ENCODE assay signal across 8 cellular contexts in the genomic region with DNA sequence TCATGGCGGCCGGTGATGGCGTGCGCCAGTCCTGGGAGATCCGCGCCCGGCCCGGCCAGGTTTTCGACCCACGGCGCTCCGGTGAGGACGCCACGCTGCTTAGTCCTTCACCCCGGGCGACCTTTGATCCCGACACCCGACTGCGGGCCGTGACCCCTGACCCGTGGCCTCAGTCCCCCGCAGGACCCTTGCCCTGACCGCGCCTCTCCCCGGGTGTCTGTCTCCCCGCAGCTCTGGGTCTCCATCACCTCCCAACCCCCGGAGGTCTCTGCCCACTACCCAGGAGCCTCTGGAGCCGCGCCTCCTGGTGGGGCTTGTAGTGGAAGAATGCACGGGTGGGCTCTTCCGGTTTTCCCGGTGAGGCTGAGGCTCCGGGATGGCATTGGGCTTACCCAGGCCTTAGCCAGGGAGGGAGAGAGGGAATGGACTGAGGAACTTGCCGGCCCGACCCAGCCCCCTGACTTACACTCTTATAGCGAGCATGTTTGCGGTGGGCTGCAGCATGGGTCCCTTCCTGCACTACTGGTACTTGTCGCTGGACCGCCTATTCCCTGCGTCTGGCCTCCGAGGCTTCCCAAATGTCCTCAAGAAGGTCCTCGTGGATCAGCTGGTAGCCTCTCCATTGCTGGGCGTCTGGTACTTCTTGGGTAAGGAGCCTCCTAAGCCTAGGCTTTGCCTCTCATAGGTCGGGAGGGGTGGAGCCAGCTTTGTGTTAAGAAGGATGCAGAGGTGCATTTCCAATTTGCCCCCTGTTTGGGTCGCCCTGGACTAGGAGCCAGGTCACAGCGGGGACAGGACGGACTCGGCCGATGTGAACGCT. TPM values are rescaled to one million over a fixed set of nuclear protein-coding genes. Genes with fewer than 3 reads are reported as not detected.
DNase-seq lines count a peak whose midpoint lies in the region; ATAC-seq and TF ChIP-seq lines count a peak whose summit lies in the region.

No MANE protein-coding gene starts in this region.

- peak overlapping the region; percentile 81 to 94 (median 85) for H3K9ac ChIP-seq in BLaER1 treated with 17β-estradiol and CSF1 and Interleukin-3, amounts not matched to agents 10 nM and 100 nM

- no peaks in the 10 kb centered on the region for H3K27me3 Mint-ChIP-seq in activated T-helper 2 cell treated with anti-CD3 and anti-CD28 coated beads, Interferon-gamma antibody, Interleukin-2, Interleukin-4, amounts not matched to agents 10 μg/mL and 5 μg/mL and 100 μg/mL, durations not matched to agents 14 hours and 24 hours and 36 hours (ENCODE audit: low read depth)

- 7 to 19% (median 8%) methylated on average over 24 to 50 of the region's 50 CpGs for WGBS in stomach, 5 donors

- no peak for TF ChIP-seq CTCF in stomach (IDR thresholded peaks at IDR 0.05)

- peak overlapping the region in 10 of 11 experiments; percentile 67 to 86 (median 78); a peak in 21 of 22 replicates for H3K27ac ChIP-seq in BLaER1 treated with 17β-estradiol and CSF1 and Interleukin-3, amounts not matched to agents 10 nM and 100 nM
- H3K27ac ChIP-seq in stomach = peak overlapping the region; percentile 88 to 98 (median 96)

- H3K4me3 ChIP-seq in BLaER1 treated with 17β-estradiol and CSF1 and Interleukin-3, amounts not matched to agents 10 nM and 100 nM = peak overlapping the region; percentile 68 to 96 (median 84)
- peak overlapping the region; percentile 87 for H3K4me3 ChIP-seq in iPS-18c (ENCODE audit: insufficient read depth, low read depth, low read length)
- H3K4me3 ChIP-seq in stomach = peak overlapping the region; percentile 65 to 92 (median 82)

- peaks cover 7% of the 10 kb centered on the region for H3K36me3 Mint-ChIP-seq in activated T-helper 2 cell treated with anti-CD3 and anti-CD28 coated beads, Interferon-gamma antibody, Interleukin-2, Interleukin-4, amounts not matched to agents 10 μg/mL and 5 μg/mL and 100 μg/mL, durations not matched to agents 14 hours and 24 hours and 36 hours (ENCODE audit: low read depth)

- H3K27me3 ChIP-seq in BLaER1 treated with 17β-estradiol and CSF1 and Interleukin-3, amounts not matched to agents 10 nM and 100 nM = no peaks in the 10 kb centered on the region
- no peaks in the 10 kb centered on the region for H3K27me3 ChIP-seq in stomach

- no peaks in the 10 kb centered on the region for H3K9me3 ChIP-seq in BLaER1 treated with 17β-estradiol and CSF1 and Interleukin-3, amounts not matched to agents 10 nM and 100 nM (replicated peaks in 1 of 11)
- H3K9me3 ChIP-seq in iPS-18c (ENCODE audit: control insufficient read depth, insufficient read depth, low read length) (no peaks in the 10 kb centered on the region), stomach (no peaks in the 10 kb centered on the region)

- peaks cover 18% of the 10 kb centered on the region for H3K4me1 Mint-ChIP-seq in activated T-helper 2 cell treated with anti-CD3 and anti-CD28 coated beads, Interferon-gamma antibody, Interleukin-2, Interleukin-4, amounts not matched to agents 10 μg/mL and 5 μg/mL and 100 μg/mL, durations not matched to agents 14 hours and 24 hours and 36 hours (ENCODE audit: low read depth)

- H3K4me2 ChIP-seq in BLaER1 treated with 17β-estradiol and CSF1 and Interleukin-3, amounts not matched to agents 10 nM and 100 nM = peak overlapping the region; percentile 77 to 100 (median 98)

- peaks cover 28 to 52% (median 46%) of the 10 kb centered on the region in 10 experiments for H3K4me1 ChIP-seq in BLaER1 treated with 17β-estradiol and CSF1 and Interleukin-3, amounts not matched to agents 10 nM and 100 nM
- H3K4me1 ChIP-seq in stomach = peaks cover 18 to 34% (median 28%) of the 10 kb centered on the region in 4 donors

- ATAC-seq in HG02884 (IDR thresholded peaks at IDR 0.05; ENCODE audit: unreplicated experiment) = peak; percentile 4

- TF ChIP-seq EP300 in stomach (IDR thresholded peaks at IDR 0.05) = no peak

- no peak for TF ChIP-seq POLR2A in stomach (IDR thresholded peaks at IDR 0.05)

- intact Hi-C loops in activated T-helper 2 cell treated with anti-CD3 and anti-CD28 coated beads, Interferon-gamma antibody, Interleukin-2, Interleukin-4, amounts not matched to agents 10 μg/mL and 5 μg/mL and 100 μg/mL, durations not matched to agents 14 hours and 24 hours and 36 hours (cut with micrococcal nuclease) = loop anchor here (2.0 to 5.0 kb wide), 4 partner anchors 19 to 129 kb away; partner anchors contain the start of genes LSM4 and PIK3R2
- intact Hi-C loops in stomach (cut with DNase I; ENCODE audit: low total_unique reads) = no loop called here

- peak overlapping the region; percentile 82 for H3K4me3 Mint-ChIP-seq in activated T-helper 2 cell treated with anti-CD3 and anti-CD28 coated beads, Interferon-gamma antibody, Interleukin-2, Interleukin-4, amounts not matched to agents 10 μg/mL and 5 μg/mL and 100 μg/mL, durations not matched to agents 14 hours and 24 hours and 36 hours (ENCODE audit: low read depth)

- H4K20me1 ChIP-seq in BLaER1 treated with 17β-estradiol and CSF1 and Interleukin-3, amounts not matched to agents 10 nM and 100 nM = peaks cover 0 to 18% (median 0%) of the 10 kb centered on the region in 11 experiments; a peak in 5 of 22 replicates

- no peaks in the 10 kb centered on the region for H3K9me3 Mint-ChIP-seq in activated T-helper 2 cell treated with anti-CD3 and anti-CD28 coated beads, Interferon-gamma antibody, Interleukin-2, Interleukin-4, amounts not matched to agents 10 μg/mL and 5 μg/mL and 100 μg/mL, durations not matched to agents 14 hours and 24 hours and 36 hours

- DNase-seq in activated T-helper 2 cell treated with anti-CD3 and anti-CD28 coated beads, Interferon-gamma antibody, Interleukin-2, Interleukin-4, amounts not matched to agents 10 μg/mL and 5 μg/mL and 100 μg/mL, durations not matched to agents 14 hours and 24 hours and 36 hours (ENCODE audit: low spot score) = no peak
- DNase-seq in stomach (no peak), NOMO-1 (lab: John Stamatoyannopoulos, UW; ENCODE audit: unreplicated experiment in 2 of 2) (no peak), HuH-7 (ENCODE audit: low spot score) (no peak), GM03348 (ENCODE audit: low spot score) (no peak)

- H3K36me3 ChIP-seq in BLaER1 treated with 17β-estradiol and CSF1 and Interleukin-3, amounts not matched to agents 10 nM and 100 nM = peaks cover 18 to 35% (median 25%) of the 10 kb centered on the region in 11 experiments
- peaks cover 7 to 31% (median 29%) of the 10 kb centered on the region in 4 donors for H3K36me3 ChIP-seq in stomach

- H3K27ac Mint-ChIP-seq in activated T-helper 2 cell treated with anti-CD3 and anti-CD28 coated beads, Interferon-gamma antibody, Interleukin-2, Interleukin-4, amounts not matched to agents 10 μg/mL and 5 μg/mL and 100 μg/mL, durations not matched to agents 14 hours and 24 hours and 36 hours = peak overlapping the region; percentile 79

RNA-seq across cellular contexts. Expression of gene MPV17L2, which starts 0.6 kb away (rescaled TPM):
- total RNA-seq in activated T-helper 2 cell treated with anti-CD3 and anti-CD28 coated beads, Interferon-gamma antibody, Interleukin-2, Interleukin-4, amounts not matched to agents 10 μg/mL and 5 μg/mL and 100 μg/mL, durations not matched to agents 14 hours and 24 hours and 36 hours = 14.5 and 14.8 TPM in 2 replicates
- 100 to 1,000 TPM in 1 of 5 donors, 10 to 100 TPM in 2, 1 to 10 TPM in 2; 5.9 to 200 (median 13.0) TPM for total RNA-seq in stomach
- polyA plus RNA-seq in stomach = 10 to 100 TPM; 11.6 to 15.4 (median 13.3) TPM

RNA-seq across cellular contexts. Expression of gene RAB3A, which starts 10.2 kb away (rescaled TPM):
- total RNA-seq in activated T-helper 2 cell treated with anti-CD3 and anti-CD28 coated beads, Interferon-gamma antibody, Interleukin-2, Interleukin-4, amounts not matched to agents 10 μg/mL and 5 μg/mL and 100 μg/mL, durations not matched to agents 14 hours and 24 hours and 36 hours = 6.3 and 7.4 TPM in 2 replicates
- total RNA-seq in stomach = 1 to 10 TPM in 3 of 5 donors, under 1 TPM in 1, not detected in 1; 0.87 to 2.2 (median 1.7) TPM
- polyA plus RNA-seq in stomach = 1 to 10 TPM; 1.4 to 2.2 (median 2.0) TPM

RNA-seq across cellular contexts. Expression of gene IFI30, which starts 20.0 kb away (rescaled TPM):
- total RNA-seq in activated T-helper 2 cell treated with anti-CD3 and anti-CD28 coated beads, Interferon-gamma antibody, Interleukin-2, Interleukin-4, amounts not matched to agents 10 μg/mL and 5 μg/mL and 100 μg/mL, durations not matched to agents 14 hours and 24 hours and 36 hours = 37.0 and 41.2 TPM in 2 replicates
- total RNA-seq in stomach = 100 to 1,000 TPM in 1 of 5 donors, 10 to 100 TPM in 3, not detected in 1; 37.3 to 199 (median 43.9) TPM
- polyA plus RNA-seq in stomach = 100 to 1,000 TPM in 1 of 3 donors, 10 to 100 TPM in 2; 53.2 to 103 (median 82.9) TPM

RNA-seq across cellular contexts. Expression of gene PDE4C, which starts 32.6 kb away (rescaled TPM):
- total RNA-seq in activated T-helper 2 cell treated with anti-CD3 and anti-CD28 coated beads, Interferon-gamma antibody, Interleukin-2, Interleukin-4, amounts not matched to agents 10 μg/mL and 5 μg/mL and 100 μg/mL, durations not matched to agents 14 hours and 24 hours and 36 hours = 0.14 TPM in 2 replicates
- total RNA-seq in stomach = 10 to 100 TPM in 3 of 5 donors, 1 to 10 TPM in 1, under 1 TPM in 1; 0.87 to 25.4 (median 11.4) TPM
- polyA plus RNA-seq in stomach = under 1 TPM in 1 of 3 donors, not detected in 2; 0.95 TPM

RNA-seq across cellular contexts. Expression of gene PIK3R2, which starts 40.6 kb away (rescaled TPM):
- 19.4 and 21.4 TPM in 2 replicates for total RNA-seq in activated T-helper 2 cell treated with anti-CD3 and anti-CD28 coated beads, Interferon-gamma antibody, Interleukin-2, Interleukin-4, amounts not matched to agents 10 μg/mL and 5 μg/mL and 100 μg/mL, durations not matched to agents 14 hours and 24 hours and 36 hours
- total RNA-seq in stomach = 100 to 1,000 TPM in 1 of 5 donors, 10 to 100 TPM in 3, 1 to 10 TPM in 1; 6.6 to 490 (median 22.2) TPM
- 1 to 10 TPM; 2.0 to 5.5 (median 2.6) TPM for polyA plus RNA-seq in stomach
